ENCODE assay signal across 18 cellular contexts in genomic region chr2:10204326-10205200, GRCh38.
DNase-seq lines count a peak whose midpoint lies in the region; ATAC-seq, FAIRE-seq and TF ChIP-seq lines count a peak whose summit lies in the region.
"Had no signal": no experiment of that assay in that cellular context is flagged by ENCODE, and none has a peak within 500 bp of the region (broad histone marks: within the 10 kb centered on the region; RNA-seq: fewer than 3 reads in every experiment).

No MANE protein-coding gene starts in this region.

- peak overlapping the region in 1 of 3 experiments; percentile 20; a peak in 1 of 7 replicates for H3K27ac Mint-ChIP-seq in H9
- H3K27ac Mint-ChIP-seq: activated B cell treated with CpG ODN at 0.5 μM for 24 hours; CD4-positive, CD25-positive, alpha-beta regulatory T cell; progenitor cell of endocrine pancreas had no signal

- peak; percentile 50 for DNase-seq in D341Med (ENCODE audit: low spot score)
- peak; percentile 24 for DNase-seq in H9
- peak; percentile 85 for DNase-seq in SK-N-SH
- DNase-seq in lower lobe of right lung: peak; percentile 40
- DNase-seq in activated gamma-delta T cell (lab: John Stamatoyannopoulos, UW): no peak
- no peak for DNase-seq in DMS53 treated with DMSO at 0.1 percent for 48 hours (lab: John Stamatoyannopoulos, UW; ENCODE audit: unreplicated experiment)
- no peak for DNase-seq in H54 (ENCODE audit: insufficient read length, low spot score)
- DNase-seq: activated B cell treated with CpG ODN at 0.5 μM for 24 hours; activated effector memory CD4-positive, alpha-beta T cell treated with Interleukin-2 at 50 U/mL for 16 hours; CD4-positive, CD25-positive, alpha-beta regulatory T cell; GOT3; stimulated activated naive CD4-positive, alpha-beta T cell; upper lobe of left lung had no signal

- H2BK15ac ChIP-seq in H9 (ENCODE audit: low read depth, low read length): no peak overlapping the region

- H3K4me1 ChIP-seq in H9 (ENCODE audit: insufficient read depth, low read length) (no peaks in the 10 kb centered on the region), SK-N-SH (ENCODE audit: control insufficient read depth in 1 of 2, insufficient read depth in 2 of 2, low read depth in 1 of 2, low read length in 1 of 2) (peaks cover 0 to 29% of the 10 kb centered on the region in 2 experiments; a peak in 1 of 4 replicates), lower lobe of right lung (no peaks in the 10 kb centered on the region)
- H3K4me1 ChIP-seq: upper lobe of left lung had no signal

- H2AFZ ChIP-seq in H9 (ENCODE audit: low read length): no peak overlapping the region
- H2AFZ ChIP-seq in SK-N-SH (ENCODE audit: low read depth): no peak overlapping the region

- no peaks in the 10 kb centered on the region for H3K23me2 ChIP-seq in H9 (ENCODE audit: insufficient read length, low read depth, low read length, poor library complexity, severe bottlenecking)

- H3K36me3 Mint-ChIP-seq in H9 (ENCODE audit: insufficient read depth in 1 of 3, low read depth in 3 of 3): peaks cover 2 to 9% (median 4%) of the 10 kb centered on the region in 3 experiments; a peak in 5 of 7 replicates
- H3K36me3 Mint-ChIP-seq: CD4-positive, CD25-positive, alpha-beta regulatory T cell had no signal

- no peak overlapping the region for H2BK5ac ChIP-seq in H9 (ENCODE audit: insufficient read length, low read length)

- no peaks in the 10 kb centered on the region for H3K79me1 ChIP-seq in H9 (ENCODE audit: insufficient read depth, low read depth, low read length, poor library complexity, severe bottlenecking)

- no peak overlapping the region for H3K4me2 ChIP-seq in H9 (ENCODE audit: insufficient read depth, insufficient read length, low read length)
- H3K4me2 ChIP-seq in SK-N-SH: no peak overlapping the region

- H3K79me2 ChIP-seq in H9 (ENCODE audit: insufficient read depth, low read length) (no peaks in the 10 kb centered on the region), SK-N-SH (ENCODE audit: insufficient read depth) (no peaks in the 10 kb centered on the region)

- no peak overlapping the region for H3K56ac ChIP-seq in H9 (ENCODE audit: insufficient read length, low read depth, low read length)

- H3K36me3 ChIP-seq in SK-N-SH (replicated peaks in 1 of 2; ENCODE audit: control insufficient read depth in 1 of 2, insufficient read depth in 2 of 2, low read length in 1 of 2): no peaks in the 10 kb centered on the region
- H3K36me3 ChIP-seq in lower lobe of right lung: no peaks in the 10 kb centered on the region
- H3K36me3 ChIP-seq: upper lobe of left lung had no signal

- no peak overlapping the region for H2BK12ac ChIP-seq in H9 (ENCODE audit: insufficient read length, low read depth, low read length)

- WGBS in H9 (ENCODE audit: extremely low coverage, insufficient read length, low lambda C conversion rate): no CpG with 5 or more reads among the region's 26 CpGs
- WGBS in SK-N-SH (ENCODE audit: low lambda C conversion rate): 80% methylated on average over 23 of the region's 26 CpGs

- H2BK120ac ChIP-seq in H9 (ENCODE audit: low read depth, low read length, poor library complexity, severe bottlenecking): no peak overlapping the region

- H3K27ac ChIP-seq in H9 (ENCODE audit: insufficient read length, low read depth, low read length): no peak overlapping the region
- H3K27ac ChIP-seq in SK-N-SH (ENCODE audit: low read depth in 2 of 2, low read length in 1 of 2): peak overlapping the region in 1 of 2 experiments; percentile 83; a peak in 2 of 4 replicates
- no peak overlapping the region for H3K27ac ChIP-seq in lower lobe of right lung
- H3K27ac ChIP-seq: coronary artery, upper lobe of left lung had no signal

- no peak overlapping the region for H4K5ac ChIP-seq in H9 (ENCODE audit: insufficient read length, low read depth, low read length)

- CTCF ChIA-PET in SK-N-SH (lab: Yijun Ruan, JAX): interaction anchor here (0.7 to 2.0 kb wide), 3 partner anchors 16 to 156 kb away, joined by 3 to 5 read pairs (median 3); no protein-coding TSS in a partner anchor

- H3K9me2 ChIP-seq in SK-N-SH: no peaks in the 10 kb centered on the region

- no peaks in the 10 kb centered on the region for H3K4me1 Mint-ChIP-seq in H9
- H3K4me1 Mint-ChIP-seq: activated B cell treated with CpG ODN at 0.5 μM for 24 hours; CD4-positive, CD25-positive, alpha-beta regulatory T cell had no signal

- H2AK5ac ChIP-seq in H9 (ENCODE audit: insufficient read length, low read length): no peak overlapping the region

- no peak overlapping the region for H3K23ac ChIP-seq in H9 (ENCODE audit: insufficient read length, low read depth, low read length)

- H3K14ac ChIP-seq in H9 (ENCODE audit: insufficient read depth, low read length): no peak overlapping the region

- no peak overlapping the region for H3K9ac ChIP-seq in H9 (ENCODE audit: extremely low read depth, insufficient read length, low read length)
- H3K9ac ChIP-seq in SK-N-SH: no peak overlapping the region

- POLR2A ChIA-PET in SK-N-SH (lab: Yijun Ruan, JAX): interaction anchor here (0.9 kb wide), 1 partner anchor 53 kb away, joined by 3 read pairs; no protein-coding TSS in a partner anchor

- no peak for ATAC-seq in lower lobe of right lung
- no peak for ATAC-seq in GM21515 (IDR thresholded peaks at IDR 0.05; ENCODE audit: unreplicated experiment)

- peaks cover 8% of the 10 kb centered on the region for H3K27me3 Mint-ChIP-seq in H9 (ENCODE audit: low read depth)
- H3K27me3 Mint-ChIP-seq: activated B cell treated with CpG ODN at 0.5 μM for 24 hours; CD4-positive, CD25-positive, alpha-beta regulatory T cell had no signal

- H3K4me3 ChIP-seq in SK-N-SH (ENCODE audit: low read depth in 2 of 2, low read length in 1 of 2) (no peak overlapping the region), lower lobe of right lung (no peak overlapping the region)
- H3K4me3 ChIP-seq: coronary artery, lung, upper lobe of left lung had no signal

- no peak for FAIRE-seq in H54 (lab: Jason Lieb, UNC)
- FAIRE-seq: GM12892 had no signal

- peaks cover 3% of the 10 kb centered on the region for H3F3A ChIP-seq in SK-N-SH (replicated peaks; ENCODE audit: insufficient read depth)

- no peak for TF ChIP-seq POLR2A in H54 (IDR thresholded peaks at IDR 0.05; ENCODE audit: low read depth, low read length)

- H3K27me3 ChIP-seq in H9 (ENCODE audit: insufficient read depth, low read length) (no peaks in the 10 kb centered on the region), SK-N-SH (ENCODE audit: insufficient read depth) (no peaks in the 10 kb centered on the region), lower lobe of right lung (ENCODE audit: low read depth) (no peaks in the 10 kb centered on the region)
- H3K27me3 ChIP-seq: upper lobe of left lung had no signal

- no peak overlapping the region for H3K4me3 Mint-ChIP-seq in H9
- H3K4me3 Mint-ChIP-seq: activated B cell treated with CpG ODN at 0.5 μM for 24 hours; CD4-positive, CD25-positive, alpha-beta regulatory T cell had no signal

- TF ChIP-seq EP300 in SK-N-SH (IDR thresholded peaks at IDR 0.05; ENCODE audit: borderline replicate concordance in 1 of 2, low read depth in 1 of 2, low read length in 1 of 2): peak in 1 of 2 experiments; percentile 82; a peak in 2 of 4 replicates

- H3K4ac ChIP-seq in H9 (ENCODE audit: low read depth, low read length): no peak overlapping the region

- H2BK20ac ChIP-seq in H9 (ENCODE audit: low read depth, low read length, poor library complexity, severe bottlenecking): no peak overlapping the region

- H3K18ac ChIP-seq in H9 (ENCODE audit: insufficient read length, low read depth, low read length): no peak overlapping the region

- no peak for TF ChIP-seq CTCF in H9 (conservative IDR thresholded peaks at IDR 0.05)
- no peak for TF ChIP-seq CTCF in SK-N-SH (IDR thresholded peaks at IDR 0.05)
- no peak for TF ChIP-seq CTCF in lower lobe of right lung (IDR thresholded peaks at IDR 0.05)

- H4K20me1 ChIP-seq in H9 (ENCODE audit: control insufficient read depth, insufficient read depth, insufficient read length) (no peaks in the 10 kb centered on the region), SK-N-SH (ENCODE audit: insufficient read depth) (no peaks in the 10 kb centered on the region)

- no peaks in the 10 kb centered on the region for H3K9me3 ChIP-seq in H9 (ENCODE audit: control insufficient read depth, low read depth, low read length)
- no peaks in the 10 kb centered on the region for H3K9me3 ChIP-seq in SK-N-SH
- H3K9me3 ChIP-seq in lower lobe of right lung: no peaks in the 10 kb centered on the region
- H3K9me3 ChIP-seq: upper lobe of left lung had no signal

- no peak overlapping the region for H4K8ac ChIP-seq in H9 (replicated peaks; ENCODE audit: insufficient read length, low read depth, low read length)

- H4K91ac ChIP-seq in H9 (ENCODE audit: insufficient read length, low read depth, low read length): no peak overlapping the region

- no peak overlapping the region for H3T11ph ChIP-seq in H9 (ENCODE audit: low read length)

- H3K9me3 Mint-ChIP-seq in H9: no peaks in the 10 kb centered on the region
- H3K9me3 Mint-ChIP-seq: activated B cell treated with CpG ODN at 0.5 μM for 24 hours; CD4-positive, CD25-positive, alpha-beta regulatory T cell had no signal

- no peak for TF ChIP-seq RAD21 in SK-N-SH (IDR thresholded peaks at IDR 0.05; ENCODE audit: low read length)

- intact Hi-C loops in lower lobe of right lung (cut with DNase I): loop anchor here (5.0 kb wide), 1 partner anchor 108 kb away; no protein-coding TSS in a partner anchor

TF ChIP-seq in SK-N-SH, 30 proteins besides CTCF, POLR2A, EP300 and RAD21 (continues in another document):
- TF ChIP-seq ZBTB33 (IDR thresholded peaks at IDR 0.05; ENCODE audit: borderline replicate concordance, low read depth) (no peak), EZH2phosphoT487 (IDR thresholded peaks at IDR 0.05; ENCODE audit: borderline replicate concordance, low read depth) (no peak), SMC3 (IDR thresholded peaks at IDR 0.05; ENCODE audit: low read depth, low read length) (no peak)

Comparison
In these comparisons a context has a peak if more than half of its experiments do, and no peak if none do; other contexts are left out.
1. DNase-seq: peak in D341Med (single experiment), H9 (single experiment), SK-N-SH (single experiment) and lower lobe of right lung (single experiment); none in activated gamma-delta T cell (single experiment), DMS53 treated with DMSO at 0.1 percent for 48 hours (single experiment) and H54 (single experiment).